Comparison of ENCODE assay signal across 30 cellular contexts in the genomic region with DNA sequence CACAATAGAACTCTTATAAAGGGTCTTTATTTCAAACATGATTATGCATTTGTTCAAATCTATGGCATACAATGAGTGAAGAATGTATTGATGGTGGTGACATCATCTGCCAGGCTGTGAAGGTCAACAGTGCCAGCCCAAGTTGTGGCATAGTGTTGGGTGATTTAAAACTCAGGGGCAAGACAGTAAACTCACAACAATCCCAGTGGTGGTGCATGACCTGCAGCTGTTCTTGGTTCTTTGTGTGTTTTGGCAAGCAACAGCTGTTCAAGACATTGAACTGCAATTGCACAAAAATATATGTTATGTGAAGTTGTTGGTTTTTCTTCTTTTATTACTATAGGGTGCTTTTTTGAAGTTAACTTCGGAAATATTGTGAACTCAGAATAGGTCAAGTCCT.
"Had no signal": no experiment of that assay in that cellular context is flagged by ENCODE, and none has a peak within 500 bp of the region (broad histone marks: within the 10 kb centered on the region; RNA-seq: fewer than 3 reads in every experiment).

No MANE protein-coding gene starts in this region.

- H3K9me3 Mint-ChIP-seq: activated B cell treated with CpG ODN at 0.5 μM for 24 hours; activated CD8-positive, alpha-beta T cell treated with anti-CD3 and anti-CD28 coated beads for 36 hours; activated T-cell treated with anti-CD3 and anti-CD28 coated beads, Interleukin-2, amount 50 U/mL, for 4 hours; endodermal cell; T-helper 2 cell treated with Interferon-gamma antibody and Interleukin-4, amounts not matched to agents 5 μg/mL and 100 μg/mL, for 36 hours had no signal

- H3K27ac Mint-ChIP-seq: activated B cell treated with CpG ODN at 0.5 μM for 24 hours; activated CD8-positive, alpha-beta T cell treated with anti-CD3 and anti-CD28 coated beads for 36 hours; activated naive CD8-positive, alpha-beta T cell; activated T-helper 17 cell treated with anti-CD3 and anti-CD28 coated beads, Interleukin-2, amount 50 U/mL, for 72 hours; endodermal cell; T-helper 17 cell; T-helper 2 cell treated with Interferon-gamma antibody and Interleukin-4, amounts not matched to agents 5 μg/mL and 100 μg/mL, for 36 hours had no signal

- DNase-seq: activated B cell treated with CpG ODN at 0.5 μM for 24 hours; activated CD4-positive, alpha-beta T cell treated with anti-CD3 and anti-CD28 coated beads for 48 hours; activated CD4-positive, alpha-beta T cell treated with anti-CD3 and anti-CD28 coated beads, Interleukin-2, amount 50 U/mL, for 1 hour; activated CD4-positive, alpha-beta T cell treated with anti-CD3 and anti-CD28 coated beads, Interleukin-2, amount 50 U/mL, for 48 hours; activated CD8-positive, alpha-beta memory T cell treated with anti-CD3 and anti-CD28 coated beads for 24 hours; activated CD8-positive, alpha-beta T cell treated with anti-CD3 and anti-CD28 coated beads for 36 hours; activated effector memory CD4-positive, alpha-beta T cell treated with Interleukin-2 at 50 U/mL for 16 hours; activated gamma-delta T cell treated with Interleukin-2 at 50 U/mL for 16 hours; activated naive CD4-positive, alpha-beta T cell treated with anti-CD3 and anti-CD28 coated beads, Interleukin-2, amount 50 U/mL, for 16 hours; activated naive CD4-positive, alpha-beta T cell treated with Interleukin-2 at 50 U/mL for 16 hours; activated T-cell treated with anti-CD3 and anti-CD28 coated beads, Interleukin-2, amount 50 U/mL, for 4 hours; amniotic stem cell; anterior cingulate cortex; brain microvascular endothelial cell; cortex of kidney; effector memory CD4-positive, alpha-beta T cell; endodermal cell; gastrocnemius medialis; glutamatergic neuron; heart left ventricle; T-helper 1 cell; T-helper 17 cell; T1000; WERI-Rb-1 had no signal

- H3K4me3 Mint-ChIP-seq: activated B cell treated with CpG ODN at 0.5 μM for 24 hours; activated CD8-positive, alpha-beta T cell treated with anti-CD3 and anti-CD28 coated beads for 36 hours; activated naive CD8-positive, alpha-beta T cell; activated T-cell treated with anti-CD3 and anti-CD28 coated beads, Interleukin-2, amount 50 U/mL, for 4 hours; activated T-helper 17 cell treated with anti-CD3 and anti-CD28 coated beads, Interleukin-2, amount 50 U/mL, for 72 hours; central memory CD8-positive, alpha-beta T cell; endodermal cell; T-helper 17 cell; T-helper 2 cell treated with Interferon-gamma antibody and Interleukin-4, amounts not matched to agents 5 μg/mL and 100 μg/mL, for 36 hours had no signal

- ATAC-seq: activated CD4-positive, CD25-positive, alpha-beta regulatory T cell treated with anti-CD3 and anti-CD28 coated beads, Interleukin-2, amount 50 U/mL, for 24 hours; activated CD8-positive, alpha-beta T cell treated with anti-CD3 and anti-CD28 coated beads for 36 hours; activated T-cell treated with anti-CD3 and anti-CD28 coated beads, Interleukin-2, amount 50 U/mL, for 4 hours; activated T-helper 17 cell treated with anti-CD3 and anti-CD28 coated beads, Interleukin-2, amount 50 U/mL, for 72 hours; esophagus mucosa; gastrocnemius medialis; heart left ventricle; T-helper 17 cell had no signal

- H3K36me3 Mint-ChIP-seq: activated naive CD8-positive, alpha-beta T cell had no signal

- H3K27me3 Mint-ChIP-seq: activated B cell treated with CpG ODN at 0.5 μM for 24 hours; activated naive CD8-positive, alpha-beta T cell; central memory CD8-positive, alpha-beta T cell; T-helper 17 cell had no signal

- H3K4me1 Mint-ChIP-seq: activated B cell treated with CpG ODN at 0.5 μM for 24 hours; activated T-helper 17 cell treated with anti-CD3 and anti-CD28 coated beads, Interleukin-2, amount 50 U/mL, for 72 hours; central memory CD8-positive, alpha-beta T cell; endodermal cell; T-helper 17 cell had no signal
